17 cellular contexts compared by ENCODE assay signal in genomic region chr22:31841029-31841827, GRCh38.
DNase-seq lines count a peak whose midpoint lies in the region; ATAC-seq and TF ChIP-seq lines count a peak whose summit lies in the region.
"Had no signal": no experiment of that assay in that cellular context is flagged by ENCODE, and none has a peak within 500 bp of the region (broad histone marks: within the 10 kb centered on the region; RNA-seq: fewer than 3 reads in every experiment).

No MANE protein-coding gene starts in this region.

- H2AK5ac ChIP-seq in mesendoderm (ENCODE audit: low read length) = no peak overlapping the region

- no peak overlapping the region for H3K23ac ChIP-seq in mesendoderm (ENCODE audit: low read length)

- H3K9me3 ChIP-seq in BLaER1 (no peaks in the 10 kb centered on the region), esophagus muscularis mucosa (no peaks in the 10 kb centered on the region)
- H3K9me3 ChIP-seq: heart right ventricle had no signal

- no peaks in the 10 kb centered on the region for H3K27me3 Mint-ChIP-seq in IgD-negative memory B cell
- no peaks in the 10 kb centered on the region for H3K27me3 Mint-ChIP-seq in progenitor cell of endocrine pancreas

- peak overlapping the region; percentile 36 for H3K9ac ChIP-seq in BLaER1
- no peak overlapping the region for H3K9ac ChIP-seq in mesendoderm (ENCODE audit: low read length)

- H4K20me1 ChIP-seq in BLaER1 = no peaks in the 10 kb centered on the region

- H2BK5ac ChIP-seq in mesendoderm (ENCODE audit: low read length) = no peak overlapping the region

- H3K56ac ChIP-seq in mesendoderm (ENCODE audit: low read length) = no peak overlapping the region

- H3K27me3 ChIP-seq in BLaER1 = no peaks in the 10 kb centered on the region
- no peaks in the 10 kb centered on the region for H3K27me3 ChIP-seq in esophagus muscularis mucosa
- H3K27me3 ChIP-seq in mesendoderm (ENCODE audit: insufficient read depth, low read length, poor library complexity) = no peaks in the 10 kb centered on the region
- H3K27me3 ChIP-seq: heart right ventricle had no signal

- intact Hi-C loops in esophagus muscularis mucosa (cut with DNase I) = no loop called here

- H3K4me1 ChIP-seq in BLaER1 (peaks cover 19% of the 10 kb centered on the region), esophagus muscularis mucosa (peaks cover 0 to 10% (median 10%) of the 10 kb centered on the region in 4 donors), mesendoderm (ENCODE audit: control insufficient read depth, low read depth, low read length) (no peaks in the 10 kb centered on the region)

- H3K36me3 Mint-ChIP-seq in IgD-negative memory B cell (peaks cover 10% of the 10 kb centered on the region), progenitor cell of endocrine pancreas (ENCODE audit: insufficient read depth) (peaks cover 14% of the 10 kb centered on the region)

- H4K5ac ChIP-seq in mesendoderm (ENCODE audit: low read length) = no peak overlapping the region

- H3K36me3 ChIP-seq in BLaER1 (peaks cover 99% of the 10 kb centered on the region), esophagus muscularis mucosa (peaks cover 20 to 91% (median 82%) of the 10 kb centered on the region in 4 donors), mesendoderm (ENCODE audit: control insufficient read depth, insufficient read depth, low read length) (no peaks in the 10 kb centered on the region)

- H3K27ac Mint-ChIP-seq in IgD-negative memory B cell = peak overlapping the region; percentile 36 to 93 (median 65)
- peak overlapping the region; percentile 11 for H3K27ac Mint-ChIP-seq in progenitor cell of endocrine pancreas
- H3K27ac Mint-ChIP-seq: activated T-cell treated with anti-CD3 and anti-CD28 coated beads, Interleukin-2, amount 50 U/mL, for 72 hours had no signal

- no peak overlapping the region for H2BK15ac ChIP-seq in mesendoderm (replicated peaks; ENCODE audit: low read depth)

- no peak for TF ChIP-seq POLR2A in esophagus muscularis mucosa (IDR thresholded peaks at IDR 0.05; ENCODE audit: low read depth)

- TF ChIP-seq CTCF in esophagus muscularis mucosa (IDR thresholded peaks at IDR 0.05) (no peak), progenitor cell of endocrine pancreas (IDR thresholded peaks at IDR 0.05; ENCODE audit: unreplicated experiment) (no peak)

- 68% methylated on average over 7 of the region's 8 CpGs for WGBS in esophagus muscularis mucosa
- no CpG with 5 or more reads among the region's 8 CpGs for WGBS in mesendoderm (ENCODE audit: extremely low coverage, insufficient coverage, low lambda C conversion rate)

- peak overlapping the region in 2 of 4 donors; percentile 23 to 72 for H3K4me3 Mint-ChIP-seq in IgD-negative memory B cell
- H3K4me3 Mint-ChIP-seq in progenitor cell of endocrine pancreas (ENCODE audit: low read depth) = no peak overlapping the region
- H3K4me3 Mint-ChIP-seq: activated T-cell treated with anti-CD3 and anti-CD28 coated beads, Interleukin-2, amount 50 U/mL, for 72 hours had no signal

- no peak overlapping the region for H3K18ac ChIP-seq in mesendoderm (ENCODE audit: low read length)

- DNase-seq in esophagus muscularis mucosa (ENCODE audit: extremely low spot score) (no peak), progenitor cell of endocrine pancreas (ENCODE audit: low spot score, unreplicated experiment) (no peak), NCI-H1694 (lab: John Stamatoyannopoulos, UW) (no peak), GM03348 (ENCODE audit: low spot score) (no peak), mesendoderm (no peak)
- DNase-seq: activated T-cell treated with anti-CD3 and anti-CD28 coated beads, Interleukin-2, amount 50 U/mL, for 72 hours; amniotic stem cell; DMS153; heart right ventricle; NCI-H187 treated with DMSO at 0.1 percent for 48 hours; NCI-H510A treated with DMSO at 0.1 percent for 48 hours; SIG-M5 had no signal

- H2BK120ac ChIP-seq in mesendoderm (ENCODE audit: low read depth, low read length) = no peak overlapping the region

- H3K4me2 ChIP-seq in BLaER1 (peak overlapping the region; percentile 61), mesendoderm (ENCODE audit: low read length) (no peak overlapping the region)

- no peaks in the 10 kb centered on the region for H3K79me1 ChIP-seq in mesendoderm (ENCODE audit: low read length)

- peaks cover 2 to 22% (median 20%) of the 10 kb centered on the region in 3 donors for H3K4me1 Mint-ChIP-seq in IgD-negative memory B cell
- no peaks in the 10 kb centered on the region for H3K4me1 Mint-ChIP-seq in progenitor cell of endocrine pancreas (ENCODE audit: low read depth)

- no peaks in the 10 kb centered on the region for H3K9me3 Mint-ChIP-seq in IgD-negative memory B cell
- no peaks in the 10 kb centered on the region for H3K9me3 Mint-ChIP-seq in progenitor cell of endocrine pancreas (ENCODE audit: low read depth)
- H3K9me3 Mint-ChIP-seq: activated T-cell treated with anti-CD3 and anti-CD28 coated beads, Interleukin-2, amount 50 U/mL, for 72 hours had no signal

- peak overlapping the region; percentile 54; the same call in 1 of the 2 replicates for H3K27ac ChIP-seq in BLaER1
- peak overlapping the region; percentile 26 to 45 (median 38) for H3K27ac ChIP-seq in esophagus muscularis mucosa (replicated peaks in 1 of 4)
- no peak overlapping the region for H3K27ac ChIP-seq in mesendoderm (ENCODE audit: low read depth, low read length)
- H3K27ac ChIP-seq: coronary artery, epithelial cell of prostate, heart right ventricle had no signal

- no peak overlapping the region for H3K4ac ChIP-seq in mesendoderm (ENCODE audit: low read depth, low read length)

- no peak for ATAC-seq in GM21360 (IDR thresholded peaks at IDR 0.05; ENCODE audit: unreplicated experiment)
- ATAC-seq: activated T-cell treated with anti-CD3 and anti-CD28 coated beads, Interleukin-2, amount 50 U/mL, for 72 hours; heart right ventricle had no signal

- no peak for TF ChIP-seq EP300 in esophagus muscularis mucosa (IDR thresholded peaks at IDR 0.05)

- no peak overlapping the region for H4K8ac ChIP-seq in mesendoderm (ENCODE audit: low read depth, low read length)

- no peaks in the 10 kb centered on the region for H3K79me2 ChIP-seq in mesendoderm (ENCODE audit: control insufficient read depth, insufficient read depth, low read length)

- H3K4me3 ChIP-seq in BLaER1 = no peak overlapping the region; the same call in 1 of the 2 replicates
- H3K4me3 ChIP-seq in esophagus muscularis mucosa = peak overlapping the region; percentile 20 to 32 (median 24)
- H3K4me3 ChIP-seq in mesendoderm (ENCODE audit: low read length) = no peak overlapping the region
- H3K4me3 ChIP-seq: coronary artery, heart right ventricle had no signal

Comparison
In these comparisons a context has a peak if more than half of its experiments do, and no peak if none do; other contexts are left out.
1. H3K4me3 ChIP-seq: peak in esophagus muscularis mucosa (4 of 4); none in BLaER1 (single experiment) and mesendoderm (single experiment).